Comparison of ENCODE assay signal across 1 cellular context in genomic region chr2:216372761-216373291, GRCh38.
TF ChIP-seq lines count a peak whose summit lies in the region.

No MANE protein-coding gene starts in this region.

TF ChIP-seq in HepG2, 621 proteins besides CTCF, POLR2A, EP300 and RAD21 (continued from another document):
- no peak for TF ChIP-seq ZNF296 (CRISPR knock-in tag; conservative IDR thresholded peaks at IDR 0.05)
- TF ChIP-seq ZNF143 (CRISPR knock-in tag; IDR thresholded peaks at IDR 0.05), result no peak
- no peak for TF ChIP-seq ZKSCAN1 (IDR thresholded peaks at IDR 0.05; ENCODE audit: low read length)
- no peak for TF ChIP-seq ZBTB43 (CRISPR knock-in tag; conservative IDR thresholded peaks at IDR 0.05)
- no peak for TF ChIP-seq ZBTB33 (CRISPR knock-in tag; IDR thresholded peaks at IDR 0.05)
- TF ChIP-seq ZNF12 (CRISPR knock-in tag; IDR thresholded peaks at IDR 0.05), result no peak
- TF ChIP-seq GATA4 (IDR thresholded peaks at IDR 0.05; ENCODE audit: borderline replicate concordance, low read depth), result no peak
- no peak for TF ChIP-seq ZNF619 (CRISPR knock-in tag; IDR thresholded peaks at IDR 0.05)
- no peak for TF ChIP-seq GATAD2A (CRISPR knock-in tag; IDR thresholded peaks at IDR 0.05)
- TF ChIP-seq HIC2 (CRISPR knock-in tag; IDR thresholded peaks at IDR 0.05; ENCODE audit: low read depth), result no peak
- no peak for TF ChIP-seq ZMAT5 (CRISPR knock-in tag; IDR thresholded peaks at IDR 0.05; ENCODE audit: borderline replicate concordance, low read depth)
TF ChIP-seq in HepG2: peak in this region for 0.
